ENCODE assay signal across 1 cellular context in the genomic region with DNA sequence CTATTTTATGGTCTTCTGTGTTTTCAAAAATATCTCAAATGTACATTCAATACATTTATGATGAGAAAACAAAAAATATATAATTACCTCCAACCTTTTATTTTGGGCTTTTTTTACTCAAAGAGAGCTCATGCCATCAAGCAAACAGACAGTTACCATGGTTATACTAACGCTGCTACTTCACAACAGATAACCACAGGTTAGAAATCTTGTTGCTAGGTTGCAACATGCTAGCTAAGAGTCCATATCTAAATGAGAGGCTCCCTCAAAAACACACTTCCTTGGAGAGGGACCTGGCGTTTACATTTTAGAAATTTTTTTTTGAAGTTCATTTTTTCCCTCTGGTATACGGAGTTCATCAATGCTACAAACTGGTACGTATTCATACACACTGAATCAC.
TF ChIP-seq lines count a peak whose summit lies in the region.

No MANE protein-coding gene starts in this region.

TF ChIP-seq in HepG2, 621 proteins besides CTCF, POLR2A, EP300 and RAD21 (continued from another document):
- TF ChIP-seq, protein P1, sequence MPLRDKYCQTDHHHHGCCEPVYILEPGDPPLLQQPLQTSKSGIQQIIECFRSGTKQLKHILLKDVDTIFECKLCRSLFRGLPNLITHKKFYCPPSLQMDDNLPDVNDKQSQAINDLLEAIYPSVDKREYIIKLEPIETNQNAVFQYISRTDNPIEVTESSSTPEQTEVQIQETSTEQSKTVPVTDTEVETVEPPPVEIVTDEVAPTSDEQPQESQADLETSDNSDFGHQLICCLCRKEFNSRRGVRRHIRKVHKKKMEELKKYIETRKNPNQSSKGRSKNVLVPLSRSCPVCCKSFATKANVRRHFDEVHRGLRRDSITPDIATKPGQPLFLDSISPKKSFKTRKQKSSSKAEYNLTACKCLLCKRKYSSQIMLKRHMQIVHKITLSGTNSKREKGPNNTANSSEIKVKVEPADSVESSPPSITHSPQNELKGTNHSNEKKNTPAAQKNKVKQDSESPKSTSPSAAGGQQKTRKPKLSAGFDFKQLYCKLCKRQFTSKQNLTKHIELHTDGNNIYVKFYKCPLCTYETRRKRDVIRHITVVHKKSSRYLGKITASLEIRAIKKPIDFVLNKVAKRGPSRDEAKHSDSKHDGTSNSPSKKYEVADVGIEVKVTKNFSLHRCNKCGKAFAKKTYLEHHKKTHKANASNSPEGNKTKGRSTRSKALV (CRISPR knock-in tag; IDR thresholded peaks at IDR 0.05): no peak
- TF ChIP-seq ZKSCAN5 (CRISPR knock-in tag; IDR thresholded peaks at IDR 0.05): no peak
- TF ChIP-seq RFX5 (IDR thresholded peaks at IDR 0.05; ENCODE audit: low read depth, low read length): peak; percentile 46; the same call in 1 of the 2 replicates
- no peak for TF ChIP-seq ZNF12 (CRISPR knock-in tag; IDR thresholded peaks at IDR 0.05)
- TF ChIP-seq, protein P2, sequence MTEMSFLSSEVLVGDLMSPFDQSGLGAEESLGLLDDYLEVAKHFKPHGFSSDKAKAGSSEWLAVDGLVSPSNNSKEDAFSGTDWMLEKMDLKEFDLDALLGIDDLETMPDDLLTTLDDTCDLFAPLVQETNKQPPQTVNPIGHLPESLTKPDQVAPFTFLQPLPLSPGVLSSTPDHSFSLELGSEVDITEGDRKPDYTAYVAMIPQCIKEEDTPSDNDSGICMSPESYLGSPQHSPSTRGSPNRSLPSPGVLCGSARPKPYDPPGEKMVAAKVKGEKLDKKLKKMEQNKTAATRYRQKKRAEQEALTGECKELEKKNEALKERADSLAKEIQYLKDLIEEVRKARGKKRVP (CRISPR knock-in tag; IDR thresholded peaks at IDR 0.05): peak in 1 of 2 experiments; percentile 65; a peak in 1 of 4 replicates
- peak; percentile 25; the same call in 1 of the 3 replicates for TF ChIP-seq MXI1 (IDR thresholded peaks at IDR 0.05; ENCODE audit: borderline replicate concordance, low read depth, low read length)
- no peak for TF ChIP-seq HOXA3 (CRISPR knock-in tag; IDR thresholded peaks at IDR 0.05)
- TF ChIP-seq SOX5 (CRISPR knock-in tag; IDR thresholded peaks at IDR 0.05; ENCODE audit: borderline replicate concordance): no peak
- no peak for TF ChIP-seq NCOA2 (CRISPR knock-in tag; IDR thresholded peaks at IDR 0.05)
- no peak for TF ChIP-seq JDP2 (CRISPR knock-in tag; IDR thresholded peaks at IDR 0.05; ENCODE audit: borderline replicate concordance)
- no peak for TF ChIP-seq ATF6 (CRISPR knock-in tag; conservative IDR thresholded peaks at IDR 0.05)
- peak; percentile 54 for TF ChIP-seq CEBPG (CRISPR knock-in tag; IDR thresholded peaks at IDR 0.05)
- TF ChIP-seq ELF3 (CRISPR knock-in tag; IDR thresholded peaks at IDR 0.05): no peak
- no peak for TF ChIP-seq ZNF552 (CRISPR knock-in tag; IDR thresholded peaks at IDR 0.05; ENCODE audit: borderline replicate concordance)
- TF ChIP-seq, protein P3, sequence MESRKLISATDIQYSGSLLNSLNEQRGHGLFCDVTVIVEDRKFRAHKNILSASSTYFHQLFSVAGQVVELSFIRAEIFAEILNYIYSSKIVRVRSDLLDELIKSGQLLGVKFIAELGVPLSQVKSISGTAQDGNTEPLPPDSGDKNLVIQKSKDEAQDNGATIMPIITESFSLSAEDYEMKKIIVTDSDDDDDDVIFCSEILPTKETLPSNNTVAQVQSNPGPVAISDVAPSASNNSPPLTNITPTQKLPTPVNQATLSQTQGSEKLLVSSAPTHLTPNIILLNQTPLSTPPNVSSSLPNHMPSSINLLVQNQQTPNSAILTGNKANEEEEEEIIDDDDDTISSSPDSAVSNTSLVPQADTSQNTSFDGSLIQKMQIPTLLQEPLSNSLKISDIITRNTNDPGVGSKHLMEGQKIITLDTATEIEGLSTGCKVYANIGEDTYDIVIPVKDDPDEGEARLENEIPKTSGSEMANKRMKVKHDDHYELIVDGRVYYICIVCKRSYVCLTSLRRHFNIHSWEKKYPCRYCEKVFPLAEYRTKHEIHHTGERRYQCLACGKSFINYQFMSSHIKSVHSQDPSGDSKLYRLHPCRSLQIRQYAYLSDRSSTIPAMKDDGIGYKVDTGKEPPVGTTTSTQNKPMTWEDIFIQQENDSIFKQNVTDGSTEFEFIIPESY (CRISPR knock-in tag; IDR thresholded peaks at IDR 0.05): no peak
- TF ChIP-seq ZNF546 (CRISPR knock-in tag; conservative IDR thresholded peaks at IDR 0.05): no peak
- TF ChIP-seq ZNF138 (CRISPR knock-in tag; IDR thresholded peaks at IDR 0.05; ENCODE audit: low read depth): no peak
- peak; percentile 58; the same call in 1 of the 2 replicates for TF ChIP-seq CEBPB (IDR thresholded peaks at IDR 0.05; ENCODE audit: borderline replicate concordance, low read depth, low read length)
- no peak for TF ChIP-seq MYC (CRISPR knock-in tag; IDR thresholded peaks at IDR 0.05; ENCODE audit: borderline replicate concordance)
- no peak for TF ChIP-seq ZNF580 (CRISPR knock-in tag; IDR thresholded peaks at IDR 0.05; ENCODE audit: borderline replicate concordance, low read depth)
- no peak for TF ChIP-seq GATA4 (IDR thresholded peaks at IDR 0.05; ENCODE audit: borderline replicate concordance, low read depth)
- TF ChIP-seq RFX3 (CRISPR knock-in tag; IDR thresholded peaks at IDR 0.05): peak; percentile 53; the same call in 1 of the 2 replicates
- peak; percentile 65 for TF ChIP-seq RFX1 (IDR thresholded peaks at IDR 0.05)
- no peak for TF ChIP-seq ZNF761 (CRISPR knock-in tag; conservative IDR thresholded peaks at IDR 0.05)
- TF ChIP-seq PHF20 (CRISPR knock-in tag; IDR thresholded peaks at IDR 0.05): no peak
